In genomic region chr1:30878559-30878958, GRCh38 we compare ENCODE assay signal across 19 cellular contexts. TPM values are rescaled to one million over a fixed set of nuclear protein-coding genes. Genes with fewer than 3 reads are reported as not detected.
DNase-seq lines count a peak whose midpoint lies in the region; ATAC-seq, FAIRE-seq and TF ChIP-seq lines count a peak whose summit lies in the region.
"Had no signal": no experiment of that assay in that cellular context is flagged by ENCODE, and none has a peak within 500 bp of the region (broad histone marks: within the 10 kb centered on the region; RNA-seq: fewer than 3 reads in every experiment).

No MANE protein-coding gene starts in this region.

- no peak for TF ChIP-seq CTCF in HepG2 (CRISPR knock-in tag; IDR thresholded peaks at IDR 0.05)
- no peak for TF ChIP-seq CTCF in right lobe of liver (IDR thresholded peaks at IDR 0.05)
- TF ChIP-seq CTCF in neural cell (IDR thresholded peaks at IDR 0.05; ENCODE audit: poor library complexity, severe bottlenecking), result no peak
- TF ChIP-seq CTCF in transverse colon (IDR thresholded peaks at IDR 0.05), result no peak

- no peak for FAIRE-seq in HepG2 (lab: Jason Lieb, UNC)
- FAIRE-seq: A204.1, GM12878 had no signal

- POLR2A ChIA-PET in HepG2 (lab: Yijun Ruan, JAX), result no interaction called here

- no peaks in the 10 kb centered on the region for H3K9me2 ChIP-seq in neural cell (ENCODE audit: insufficient read depth, low read length)

- H3K27me3 ChIP-seq in HepG2 (ENCODE audit: control insufficient read depth in 1 of 2, insufficient read depth in 2 of 2, low read length in 2 of 2), result peaks cover 0 to 23% of the 10 kb centered on the region in 2 experiments; a peak in 3 of 5 replicates
- no peaks in the 10 kb centered on the region for H3K27me3 ChIP-seq in right lobe of liver
- no peaks in the 10 kb centered on the region for H3K27me3 ChIP-seq in esophagus (ENCODE audit: control insufficient read depth in 1 of 2, insufficient read depth in 2 of 2, low read length in 2 of 2)
- H3K27me3 ChIP-seq in neural cell (ENCODE audit: insufficient read depth, low read depth, low read length), result no peaks in the 10 kb centered on the region
- no peaks in the 10 kb centered on the region for H3K27me3 ChIP-seq in transverse colon

- in situ Hi-C loops in HepG2 (cut with HindIII; ENCODE audit: extremely low pct_ligation_motif_present, low pct_unique_long_range_greater_than_20kb), result no loop called here
- in situ Hi-C loops in transverse colon (cut with MboI; ENCODE audit: low pct_ligation_motif_present in 1 of 4, low pct_unique_long_range_greater_than_20kb in 1 of 4, low sequenced_read_pairs in 3 of 4), result no loop called here

- ATAC-seq in HepG2 (no peak), right lobe of liver (no peak), HG03025 (IDR thresholded peaks at IDR 0.05; ENCODE audit: low FRiP score, unreplicated experiment) (no peak)
- ATAC-seq: GM12878, HCT116, Panc1 had no signal

- DNase-seq in HepG2 (ENCODE audit: low spot score), result no peak
- no peak for DNase-seq in right lobe of liver
- DNase-seq in transverse colon, result no peak
- no peak for DNase-seq in T-helper 1 cell
- DNase-seq in activated T-cell treated with anti-CD3 and anti-CD28 coated beads, Interleukin-2, amount 50 U/mL, for 48 hours, result no peak
- DNase-seq: GDM1, Kasumi-1, NCI-H2227 treated with DMSO at 0.1 percent for 48 hours, NCI-H524 treated with DMSO at 0.1 percent for 48 hours, SHP77 had no signal

- TF ChIP-seq POLR2A in HepG2 (IDR thresholded peaks at IDR 0.05; ENCODE audit: insufficient read depth in 1 of 2, low read depth in 2 of 2, low read length in 2 of 2), result no peak
- no peak for TF ChIP-seq POLR2A in right lobe of liver (IDR thresholded peaks at IDR 0.05)
- no peak for TF ChIP-seq POLR2A in transverse colon (IDR thresholded peaks at IDR 0.05)

- TF ChIP-seq RAD21 in HepG2 (CRISPR knock-in tag; IDR thresholded peaks at IDR 0.05), result no peak
- no peak for TF ChIP-seq RAD21 in neural cell (conservative IDR thresholded peaks at IDR 0.05)

- H3K4me2 ChIP-seq in HepG2 (ENCODE audit: low read depth, low read length) (no peak overlapping the region), neural cell (ENCODE audit: low read length) (peak overlapping the region; percentile 98)

- H3K9ac ChIP-seq in HepG2 (ENCODE audit: insufficient read depth, low read depth, low read length) (no peak overlapping the region), neural cell (ENCODE audit: low read length) (peak overlapping the region; percentile 94)

- intact Hi-C loops in HepG2 (cut with micrococcal nuclease; ENCODE audit: unreplicated experiment) (no loop called here), right lobe of liver (cut with DNase I) (no loop called here), transverse colon (cut with DNase I; ENCODE audit: low total_unique reads) (no loop called here)

- no peaks in the 10 kb centered on the region for H3K79me2 ChIP-seq in HepG2 (ENCODE audit: insufficient read depth, low read length)
- peaks cover 80% of the 10 kb centered on the region for H3K79me2 ChIP-seq in neural cell (replicated peaks; ENCODE audit: insufficient read depth, low read length)

- H2AFZ ChIP-seq in HepG2 (ENCODE audit: low read length), result no peak overlapping the region
- no peak overlapping the region for H2AFZ ChIP-seq in neural cell (ENCODE audit: low read depth, low read length)

- BruUV-seq in HepG2 (replicated peaks; lab: Mats Ljungman, UMichigan), result no TSS peak

- no peaks in the 10 kb centered on the region for H3K4me1 ChIP-seq in HepG2 (ENCODE audit: insufficient read depth, low read length)
- H3K4me1 ChIP-seq in right lobe of liver, result no peaks in the 10 kb centered on the region
- peaks cover 2 to 12% of the 10 kb centered on the region in 2 donors for H3K4me1 ChIP-seq in esophagus (ENCODE audit: control insufficient read depth in 2 of 2, insufficient read depth in 2 of 2, low read length in 1 of 2)
- H3K4me1 ChIP-seq in transverse colon, result peaks cover 6 to 31% (median 19%) of the 10 kb centered on the region in 4 donors

- H4K20me1 ChIP-seq in HepG2 (ENCODE audit: insufficient read depth, low read length), result no peaks in the 10 kb centered on the region
- H4K20me1 ChIP-seq in neural cell (ENCODE audit: insufficient read depth), result no peaks in the 10 kb centered on the region

- CTCF ChIA-PET in HepG2 (lab: Yijun Ruan, JAX; ENCODE audit: low intra/inter-chr PET ratio, low total read pairs), result no interaction called here

- H3F3A ChIP-seq in neural cell (ENCODE audit: insufficient read depth, low read length, poor library complexity, severe bottlenecking), result no peaks in the 10 kb centered on the region

- H3K4me3 ChIP-seq in HepG2 (replicated peaks in 1 of 3; ENCODE audit: insufficient read depth in 1 of 3, low read depth in 2 of 3, low read length in 3 of 3), result no peak overlapping the region
- no peak overlapping the region for H3K4me3 ChIP-seq in right lobe of liver
- no peak overlapping the region for H3K4me3 ChIP-seq in esophagus (ENCODE audit: low read depth in 1 of 2, low read length in 2 of 2)
- peak overlapping the region; percentile 66 for H3K4me3 ChIP-seq in neural cell (ENCODE audit: low read length)
- no peak overlapping the region for H3K4me3 ChIP-seq in transverse colon
- H3K4me3 ChIP-seq: GM12878, GM23248 had no signal

- WGBS in HepG2 (ENCODE audit: low lambda C conversion rate), result 20% methylated on average over 12 of the region's 13 CpGs
- WGBS in right lobe of liver (ENCODE audit: insufficient coverage, low coverage, low lambda C conversion rate, missing lambda C conversion rate), result 20% methylated on average over 1 of the region's 13 CpGs
- WGBS in esophagus, 2 donors, result 83 to 86% methylated on average over 13 of the region's 13 CpGs
- 82% methylated on average over 13 of the region's 13 CpGs; no CpG with 5 or more reads in 1 of the 2 donors for WGBS in transverse colon (ENCODE audit: low coverage in 1 of 2), 2 donors

- TF ChIP-seq EP300 in HepG2 (IDR thresholded peaks at IDR 0.05; ENCODE audit: low read depth in 2 of 2, low read length in 2 of 2), result no peak
- TF ChIP-seq EP300 in HepG2 (CRISPR knock-in tag; IDR thresholded peaks at IDR 0.05; ENCODE audit: borderline replicate concordance), result no peak
- no peak for TF ChIP-seq EP300 in neural cell (conservative IDR thresholded peaks at IDR 0.05; ENCODE audit: poor library complexity, severe bottlenecking)
- no peak for TF ChIP-seq EP300 in transverse colon (IDR thresholded peaks at IDR 0.05; ENCODE audit: low read depth)

- H3K27ac ChIP-seq in HepG2 (ENCODE audit: extremely low read length, insufficient read depth, low read length) (no peak overlapping the region), right lobe of liver (no peak overlapping the region), esophagus (ENCODE audit: low read depth in 2 of 2, low read length in 1 of 2) (peak overlapping the region; percentile 35 to 61), neural cell (ENCODE audit: low read length) (peak overlapping the region; percentile 100), transverse colon (peak overlapping the region; percentile 60 to 83 (median 64))
- H3K27ac ChIP-seq: GM23248 had no signal

- H3K36me3 ChIP-seq in HepG2 (replicated peaks in 1 of 2; ENCODE audit: control insufficient read depth in 1 of 2, insufficient read depth in 2 of 2, low read length in 2 of 2) (no peaks in the 10 kb centered on the region), right lobe of liver (no peaks in the 10 kb centered on the region), esophagus (ENCODE audit: control insufficient read depth in 2 of 2, insufficient read depth in 2 of 2, low read length in 1 of 2) (peaks cover 0 to 5% of the 10 kb centered on the region in 2 donors), neural cell (ENCODE audit: insufficient read depth, low read length) (peaks cover 4% of the 10 kb centered on the region), transverse colon (no peaks in the 10 kb centered on the region)

- no peaks in the 10 kb centered on the region for H3K9me3 ChIP-seq in HepG2 (ENCODE audit: low read length)
- no peaks in the 10 kb centered on the region for H3K9me3 ChIP-seq in right lobe of liver
- H3K9me3 ChIP-seq in esophagus (ENCODE audit: control insufficient read depth in 2 of 2, insufficient read depth in 1 of 2, low read depth in 1 of 2, low read length in 1 of 2), result peaks cover 0 to 3% of the 10 kb centered on the region in 2 donors
- H3K9me3 ChIP-seq in neural cell (ENCODE audit: low read length), result peaks cover 3% of the 10 kb centered on the region
- no peaks in the 10 kb centered on the region for H3K9me3 ChIP-seq in transverse colon
- H3K9me3 ChIP-seq: BLaER1 treated with 17β-estradiol and CSF1 and Interleukin-3, amounts not matched to agents 10 nM and 100 nM had no signal

TF ChIP-seq in HepG2, 621 proteins besides CTCF, POLR2A, EP300 and RAD21 (continues in another document):
- no peak for TF ChIP-seq ZNF879 (CRISPR knock-in tag; IDR thresholded peaks at IDR 0.05)

RNA-seq across cellular contexts. Expression of gene SDC3, which starts 30.0 kb away (rescaled TPM):
- total RNA-seq in HepG2 (2016; rRNA removed; fragmentation: Illumina TruSeq; extraction: Trizol) (0.18 and 0.49 TPM in 2 replicates), right lobe of liver (10 to 100 TPM; 13.8 to 45.7 (median 16.2) TPM), transverse colon (10 to 100 TPM in 3 of 4 donors, 1 to 10 TPM in 1; 7.9 to 35.4 (median 10.1) TPM)
- 0.10 and 0.26 TPM in 2 replicates for total RNA-seq in HepG2 (2016; cell fraction: cytosol; rRNA removed; fragmentation: Illumina TruSeq; extraction: Trizol; ENCODE audit: low read depth)
- 0.25 and 0.61 TPM in 2 replicates for total RNA-seq in HepG2 (2016; cell fraction: insoluble cytoplasmic fraction; rRNA removed; fragmentation: Illumina TruSeq; extraction: Trizol)
- total RNA-seq in HepG2 (2016; cell fraction: membrane; rRNA removed; fragmentation: Illumina TruSeq; extraction: Trizol), result 0.24 and 0.40 TPM in 2 replicates
- total RNA-seq in HepG2 (2016; cell fraction: nucleus; rRNA removed; fragmentation: Illumina TruSeq; extraction: Trizol), result 0.47 and 0.78 TPM in 2 replicates
- polyA plus RNA-seq in HepG2 (2011; rRNA removed) (0.84 and 0.85 TPM in 2 replicates), esophagus (1 to 10 TPM; 4.3 to 4.8 TPM), neural cell (55.2 and 79.5 TPM in 2 replicates)
- polyA plus RNA-seq in HepG2 (2011; cell fraction: cytosol; rRNA removed), result 0.64 and 0.74 TPM in 2 replicates
- polyA plus RNA-seq in HepG2 (2011; cell fraction: nucleus; rRNA removed), result 1.3 and 1.4 TPM in 2 replicates
- polyA plus RNA-seq in HepG2 (2012), result 0.98 and 2.3 TPM in 2 replicates
- polyA plus RNA-seq in HepG2 (2016; cell fraction: cytosol; fragmentation: Illumina TruSeq; extraction: Trizol; ENCODE audit: low read depth), result 0.11 and 0.24 TPM in 2 replicates
- polyA plus RNA-seq in HepG2 (2016; cell fraction: insoluble cytoplasmic fraction; fragmentation: Illumina TruSeq; extraction: Trizol; ENCODE audit: low read depth), result 0.69 and 0.96 TPM in 2 replicates
- polyA plus RNA-seq in HepG2 (2016; cell fraction: membrane; fragmentation: Illumina TruSeq; extraction: Trizol; ENCODE audit: low read depth), result 0.35 and 0.79 TPM in 2 replicates
- 1.5 and 1.7 TPM in 2 replicates for polyA plus RNA-seq in HepG2 (2016; cell fraction: nucleus; fragmentation: Illumina TruSeq; extraction: Trizol; ENCODE audit: insufficient read depth, low read depth)
- polyA minus RNA-seq in HepG2 (2011; rRNA and poly(A)+ RNA removed; ENCODE audit: low replicate concordance), result 1.8 and 6.1 TPM in 2 replicates
- 0.89 and 2.0 TPM in 2 replicates for polyA minus RNA-seq in HepG2 (2011; cell fraction: cytosol; rRNA and poly(A)+ RNA removed)
- polyA minus RNA-seq in HepG2 (2011; cell fraction: nucleus; rRNA and poly(A)+ RNA removed), result 0.37 and 0.77 TPM in 2 replicates
- polyA minus RNA-seq in neural cell, result 142 and 179 TPM in 2 replicates

Comparison
In these comparisons a context has a peak if more than half of its experiments do, and no peak if none do; other contexts are left out.
1. H3K27ac ChIP-seq: peak in esophagus (2 of 2), neural cell (single experiment) and transverse colon (4 of 4); none in HepG2 (single experiment) and right lobe of liver (0 of 3).